Comparison of ENCODE assay signal across 28 cellular contexts in genomic region chr7:35988818-35989217, GRCh38.
DNase-seq lines count a peak whose midpoint lies in the region; ATAC-seq and TF ChIP-seq lines count a peak whose summit lies in the region.
"Had no signal": no experiment of that assay in that cellular context is flagged by ENCODE, and none has a peak within 500 bp of the region (broad histone marks: within the 10 kb centered on the region; RNA-seq: fewer than 3 reads in every experiment).

No MANE protein-coding gene starts in this region.

- in situ Hi-C loops in Panc1 (cut with HindIII; ENCODE audit: low pct_unique_long_range_greater_than_20kb, low sequenced_read_pairs) (loop anchor here (25.0 kb wide), 2 partner anchors 123 to 323 kb away; no protein-coding TSS in a partner anchor), gastrocnemius medialis (cut with MboI; ENCODE audit: low sequenced_read_pairs in 4 of 4) (loop anchor here in 3 of 4 donors (5.0 to 10.0 kb wide), 4 partner anchors 106 to 306 kb away; no protein-coding TSS in a partner anchor)

- H3K4me1 ChIP-seq in Panc1 (ENCODE audit: control insufficient read depth, insufficient read depth, low read length) (peaks cover 21% of the 10 kb centered on the region), gastrocnemius medialis (peaks cover 15 to 23% of the 10 kb centered on the region in 2 donors), tibial nerve (peaks cover 0 to 8% (median 0%) of the 10 kb centered on the region in 4 donors)
- H3K4me1 ChIP-seq: upper lobe of left lung had no signal

- TF ChIP-seq POLR2A in gastrocnemius medialis (IDR thresholded peaks at IDR 0.05) = no peak
- no peak for TF ChIP-seq POLR2A in tibial nerve (IDR thresholded peaks at IDR 0.05)

- H3K36me3 ChIP-seq in Panc1 (ENCODE audit: control insufficient read depth, insufficient read depth, low read length) (no peaks in the 10 kb centered on the region), gastrocnemius medialis (no peaks in the 10 kb centered on the region), tibial nerve (no peaks in the 10 kb centered on the region)
- H3K36me3 ChIP-seq: upper lobe of left lung had no signal

- no peaks in the 10 kb centered on the region for H3K27me3 Mint-ChIP-seq in mesothelial cell of epicardium (ENCODE audit: low read depth)
- H3K27me3 Mint-ChIP-seq: activated CD4-positive, alpha-beta memory T cell treated with anti-CD3 and anti-CD28 coated beads, Interleukin-2, amount 10 ng/mL, durations not matched to agents 7 days and 5 days; activated naive CD4-positive, alpha-beta T cell treated with anti-CD3 and anti-CD28 coated beads, Interleukin-2, amount 50 U/mL, for 24 hours; activated T-helper 17 cell treated with anti-CD3 and anti-CD28 coated beads, Interleukin-2, amount 50 U/mL, for 72 hours; progenitor cell of endocrine pancreas; stimulated activated naive CD8-positive, alpha-beta T cell treated with anti-CD3 and anti-CD28 coated beads, Interleukin-15, amount 100 ng/mL, for 72 hours had no signal

- intact Hi-C loops in Panc1 (cut with micrococcal nuclease; ENCODE audit: unreplicated experiment) = loop anchor here (5.0 kb wide), 1 partner anchor 138 kb away; no protein-coding TSS in a partner anchor
- intact Hi-C loops in gastrocnemius medialis (cut with DNase I; ENCODE audit: low total_unique reads) = no loop called here

- BruUV-seq in Panc1 (replicated peaks; lab: Mats Ljungman, UMichigan) = no TSS peak

- no peak for DNase-seq in Panc1 (ENCODE audit: low read depth, low spot score)
- peak; percentile 48 for DNase-seq in choroid plexus epithelial cell (ENCODE audit: low read depth)
- DNase-seq in mesothelial cell of epicardium (ENCODE audit: low spot score in 2 of 2, unreplicated experiment in 2 of 2) = no peak
- peak in 1 of 2 donors; percentile 64 for DNase-seq in gastrocnemius medialis
- no peak for DNase-seq in omental fat pad (ENCODE audit: low spot score)
- no peak for DNase-seq in cortex of kidney (lab: John Stamatoyannopoulos, UW)
- no peak for DNase-seq in NOMO-1 treated with dmso at 0.1 percent for 144 hours (lab: John Stamatoyannopoulos, UW; ENCODE audit: unreplicated experiment)
- DNase-seq in tibial nerve (ENCODE audit: low spot score in 2 of 2) = no peak
- DNase-seq: activated CD4-positive, alpha-beta memory T cell treated with anti-CD3 and anti-CD28 coated beads, Interleukin-2, amount 10 ng/mL, durations not matched to agents 7 days and 5 days; CD8-positive, alpha-beta T cell; cerebellar nuclear complex; effector CD4-positive, alpha-beta T cell; HCEC 1CT; left cardiac atrium; mammary epithelial cell; NCI-H1105 treated with DMSO at 0.1 percent for 48 hours; NCI-H1930; stimulated activated naive CD8-positive, alpha-beta T cell treated with anti-CD3 and anti-CD28 coated beads, Interleukin-15, amount 100 ng/mL, for 72 hours; upper lobe of left lung had no signal

- CTCF ChIA-PET in Panc1 (lab: Charles Lee) = no interaction called here

- H3K27ac ChIP-seq in Panc1 (ENCODE audit: low read length) (peak overlapping the region; percentile 57), gastrocnemius medialis (peak overlapping the region; percentile 44 to 79 (median 75)), tibial nerve (peak overlapping the region in 1 of 4 donors; percentile 12)
- H3K27ac ChIP-seq: epithelial cell of prostate, foreskin keratinocyte, RWPE1, upper lobe of left lung had no signal

- POLR2A ChIA-PET in Panc1 (lab: Charles Lee) = no interaction called here

- no peaks in the 10 kb centered on the region for H3K9me3 Mint-ChIP-seq in mesothelial cell of epicardium
- H3K9me3 Mint-ChIP-seq: activated CD4-positive, alpha-beta memory T cell treated with anti-CD3 and anti-CD28 coated beads, Interleukin-2, amount 10 ng/mL, durations not matched to agents 7 days and 5 days; activated T-helper 17 cell treated with anti-CD3 and anti-CD28 coated beads, Interleukin-2, amount 50 U/mL, for 72 hours; CD8-positive, alpha-beta T cell; neural crest cell; stimulated activated naive CD8-positive, alpha-beta T cell treated with anti-CD3 and anti-CD28 coated beads, Interleukin-15, amount 100 ng/mL, for 72 hours had no signal

- peak overlapping the region; percentile 64 for H3K27ac Mint-ChIP-seq in mesothelial cell of epicardium
- H3K27ac Mint-ChIP-seq: activated CD4-positive, alpha-beta memory T cell treated with anti-CD3 and anti-CD28 coated beads, Interleukin-2, amount 10 ng/mL, durations not matched to agents 7 days and 5 days; activated naive CD4-positive, alpha-beta T cell treated with anti-CD3 and anti-CD28 coated beads, Interleukin-2, amount 50 U/mL, for 24 hours; activated T-helper 17 cell treated with anti-CD3 and anti-CD28 coated beads, Interleukin-2, amount 50 U/mL, for 72 hours; B cell; CD8-positive, alpha-beta T cell; progenitor cell of endocrine pancreas; stimulated activated naive CD8-positive, alpha-beta T cell treated with anti-CD3 and anti-CD28 coated beads, Interleukin-15, amount 100 ng/mL, for 72 hours had no signal

- WGBS in tibial nerve, 2 donors = 50 to 84% methylated on average over 6 of the region's 6 CpGs

- TF ChIP-seq EP300 in tibial nerve (IDR thresholded peaks at IDR 0.05) = no peak

- peaks cover 25% of the 10 kb centered on the region for H3K4me1 Mint-ChIP-seq in mesothelial cell of epicardium
- H3K4me1 Mint-ChIP-seq: activated CD4-positive, alpha-beta memory T cell treated with anti-CD3 and anti-CD28 coated beads, Interleukin-2, amount 10 ng/mL, durations not matched to agents 7 days and 5 days; activated T-helper 17 cell treated with anti-CD3 and anti-CD28 coated beads, Interleukin-2, amount 50 U/mL, for 72 hours; B cell had no signal

- no peak overlapping the region for H3K4me3 ChIP-seq in Panc1 (ENCODE audit: low read depth in 2 of 2, low read length in 2 of 2)
- no peak overlapping the region for H3K4me3 ChIP-seq in choroid plexus epithelial cell (ENCODE audit: low read depth, low read length)
- no peak overlapping the region for H3K4me3 ChIP-seq in gastrocnemius medialis
- no peak overlapping the region for H3K4me3 ChIP-seq in tibial nerve
- H3K4me3 ChIP-seq: skin epidermis, upper lobe of left lung had no signal

- TF ChIP-seq CTCF in Panc1 (IDR thresholded peaks at IDR 0.05) (no peak), choroid plexus epithelial cell (conservative IDR thresholded peaks at IDR 0.05; ENCODE audit: low read depth, low read length) (no peak), mesothelial cell of epicardium (IDR thresholded peaks at IDR 0.05; ENCODE audit: unreplicated experiment) (no peak), gastrocnemius medialis (IDR thresholded peaks at IDR 0.05 in 4 of 5, conservative IDR thresholded peaks at IDR 0.05 in 1 of 5) (no peak), omental fat pad (IDR thresholded peaks at IDR 0.05) (no peak), tibial nerve (IDR thresholded peaks at IDR 0.05) (no peak)

- ATAC-seq in Panc1 = no peak
- peak; percentile 57 to 87 for ATAC-seq in gastrocnemius medialis
- no peak for ATAC-seq in omental fat pad (ENCODE audit: low FRiP score)
- ATAC-seq: activated T-helper 17 cell treated with anti-CD3 and anti-CD28 coated beads, Interleukin-2, amount 50 U/mL, for 72 hours; CD8-positive, alpha-beta T cell; foreskin keratinocyte; left cardiac atrium; stimulated activated naive CD8-positive, alpha-beta T cell treated with anti-CD3 and anti-CD28 coated beads, Interleukin-15, amount 100 ng/mL, for 72 hours had no signal

- H3K36me3 Mint-ChIP-seq in mesothelial cell of epicardium = no peaks in the 10 kb centered on the region
- H3K36me3 Mint-ChIP-seq: activated naive CD4-positive, alpha-beta T cell treated with anti-CD3 and anti-CD28 coated beads, Interleukin-2, amount 50 U/mL, for 24 hours; CD8-positive, alpha-beta T cell had no signal

- peak overlapping the region; percentile 1 for H3K4me3 Mint-ChIP-seq in mesothelial cell of epicardium
- H3K4me3 Mint-ChIP-seq: activated CD4-positive, alpha-beta memory T cell treated with anti-CD3 and anti-CD28 coated beads, Interleukin-2, amount 10 ng/mL, durations not matched to agents 7 days and 5 days; activated naive CD4-positive, alpha-beta T cell treated with anti-CD3 and anti-CD28 coated beads, Interleukin-2, amount 50 U/mL, for 24 hours; activated T-helper 17 cell treated with anti-CD3 and anti-CD28 coated beads, Interleukin-2, amount 50 U/mL, for 72 hours; B cell; CD8-positive, alpha-beta T cell; neural crest cell; stimulated activated naive CD8-positive, alpha-beta T cell treated with anti-CD3 and anti-CD28 coated beads, Interleukin-15, amount 100 ng/mL, for 72 hours had no signal

- no peaks in the 10 kb centered on the region for H3K9me3 ChIP-seq in Panc1 (ENCODE audit: control insufficient read depth, insufficient read depth, low read depth, low read length)
- H3K9me3 ChIP-seq in gastrocnemius medialis = no peaks in the 10 kb centered on the region
- no peaks in the 10 kb centered on the region for H3K9me3 ChIP-seq in tibial nerve
- H3K9me3 ChIP-seq: upper lobe of left lung had no signal

- H3K27me3 ChIP-seq in Panc1 (ENCODE audit: control insufficient read depth, insufficient read depth, low read length) (no peaks in the 10 kb centered on the region), gastrocnemius medialis (no peaks in the 10 kb centered on the region), tibial nerve (no peaks in the 10 kb centered on the region)
- H3K27me3 ChIP-seq: foreskin keratinocyte, upper lobe of left lung had no signal

Comparison
In these comparisons a context has a peak if more than half of its experiments do, and no peak if none do; other contexts are left out.
1. ATAC-seq: peak in gastrocnemius medialis (2 of 2); none in Panc1 (single experiment) and omental fat pad (single experiment).